In the genomic region with DNA sequence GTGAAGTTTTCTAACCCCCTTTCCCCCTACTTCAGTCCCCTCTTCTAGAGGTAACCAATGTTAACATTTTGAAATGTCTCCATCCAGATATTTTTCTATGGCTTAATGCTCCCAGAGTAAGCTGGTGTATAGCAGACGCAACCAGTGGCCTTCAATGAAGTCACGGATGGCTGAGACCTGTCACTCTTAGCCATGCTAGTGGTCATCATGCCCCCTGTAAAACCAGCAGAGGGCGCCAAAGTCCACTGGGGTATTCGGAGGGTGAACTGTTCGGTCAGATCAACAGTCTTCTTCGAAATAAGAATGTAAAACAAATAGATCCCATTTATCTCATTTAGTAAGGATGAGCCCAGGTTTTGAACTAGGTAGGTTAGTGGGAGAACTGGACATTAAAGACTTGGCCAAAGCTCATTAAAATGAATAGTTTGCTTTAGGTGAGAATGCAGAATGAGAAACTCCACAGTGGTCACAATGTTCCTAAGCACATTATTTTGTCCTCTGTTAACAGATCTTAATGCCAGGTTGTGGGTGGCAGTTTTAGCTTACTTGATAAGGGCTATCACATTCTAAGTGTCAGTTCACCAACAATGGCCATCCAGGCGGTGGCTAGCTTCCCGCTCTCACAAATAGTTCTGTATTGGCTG, we compare ENCODE assay signal across 9 cellular contexts. TPM values are rescaled to one million over a fixed set of nuclear protein-coding genes. Genes with fewer than 3 reads are reported as not detected.
A peak's percentile ranks its signal among the peaks of the same experiment; 100 is the strongest.
DNase-seq lines count a peak whose midpoint lies in the region; ATAC-seq, FAIRE-seq and TF ChIP-seq lines count a peak whose summit lies in the region.
"Had no signal": no experiment of that assay in that cellular context is flagged by ENCODE, and none has a peak within 500 bp of the region (broad histone marks: within the 10 kb centered on the region; RNA-seq: fewer than 3 reads in every experiment).

No MANE protein-coding gene starts in this region.

- no peak for FAIRE-seq in astrocyte (lab: Jason Lieb, UNC)

- H3K9ac ChIP-seq in OCI-LY3 (ENCODE audit: low read length) (no peak overlapping the region), astrocyte (ENCODE audit: low read length) (no peak overlapping the region)

- H3K36me3 ChIP-seq in OCI-LY3 (replicated peaks; ENCODE audit: low read depth, low read length) (no peaks in the 10 kb centered on the region), astrocyte (ENCODE audit: insufficient read depth, low read length) (no peaks in the 10 kb centered on the region), thoracic aorta (no peaks in the 10 kb centered on the region)

- TF ChIP-seq CTCF in OCI-LY3 (IDR thresholded peaks at IDR 0.05; ENCODE audit: low read depth, low read length): peak; percentile 77
- peak; percentile 62 for TF ChIP-seq CTCF in astrocyte (IDR thresholded peaks at IDR 0.05; ENCODE audit: insufficient read depth, low read depth, low read length)
- TF ChIP-seq CTCF in thoracic aorta (IDR thresholded peaks at IDR 0.05): peak; percentile 7

- H3K4me3 ChIP-seq in OCI-LY3 (ENCODE audit: low read length) (peak overlapping the region; percentile 36; the same call in 1 of the 2 replicates), astrocyte (ENCODE audit: insufficient read depth, low read depth, low read length) (no peak overlapping the region), thoracic aorta (no peak overlapping the region)

- H2AFZ ChIP-seq in OCI-LY3 (ENCODE audit: low read depth, low read length): no peak overlapping the region
- no peak overlapping the region for H2AFZ ChIP-seq in astrocyte (ENCODE audit: low read depth, low read length)

- peaks cover 9% of the 10 kb centered on the region; the same call in 1 of the 2 replicates for H3K27me3 ChIP-seq in OCI-LY3 (ENCODE audit: low read depth, low read length)
- H3K27me3 ChIP-seq in astrocyte (ENCODE audit: insufficient read depth, low read length): no peaks in the 10 kb centered on the region
- no peaks in the 10 kb centered on the region for H3K27me3 ChIP-seq in thoracic aorta (replicated peaks; ENCODE audit: insufficient read depth)

- H3K27me3 Mint-ChIP-seq in astrocyte (ENCODE audit: low read depth, unreplicated experiment): peaks cover 1% of the 10 kb centered on the region

- no peak overlapping the region for H3K4me3 Mint-ChIP-seq in astrocyte (ENCODE audit: unreplicated experiment)
- H3K4me3 Mint-ChIP-seq: central memory CD8-positive, alpha-beta T cell had no signal

- no peaks in the 10 kb centered on the region for H3K4me1 Mint-ChIP-seq in astrocyte (ENCODE audit: low read depth, unreplicated experiment)
- H3K4me1 Mint-ChIP-seq: central memory CD8-positive, alpha-beta T cell had no signal

- H3K4me2 ChIP-seq in OCI-LY3 (ENCODE audit: low read length): peak overlapping the region; percentile 17; the same call in 1 of the 2 replicates
- H3K4me2 ChIP-seq in astrocyte (ENCODE audit: low read length): no peak overlapping the region

- DNase-seq in NCI-H1092 treated with DMSO at 0.1 percent for 48 hours (lab: John Stamatoyannopoulos, UW): peak; percentile 10
- no peak for DNase-seq in NCI-H1092 (lab: John Stamatoyannopoulos, UW)
- DNase-seq in astrocyte (ENCODE audit: low read depth): no peak
- peak; percentile 48 to 75 for DNase-seq in left colon
- no peak for DNase-seq in thoracic aorta (ENCODE audit: low spot score)

- H3K4me1 ChIP-seq in OCI-LY3 (ENCODE audit: low read length) (no peaks in the 10 kb centered on the region), astrocyte (ENCODE audit: insufficient read depth, low read length) (no peaks in the 10 kb centered on the region), thoracic aorta (ENCODE audit: control insufficient read depth in 1 of 2, low read depth in 2 of 2) (no peaks in the 10 kb centered on the region)

- H3K79me2 ChIP-seq in OCI-LY3 (ENCODE audit: low read length): no peaks in the 10 kb centered on the region
- H3K79me2 ChIP-seq in astrocyte (ENCODE audit: insufficient read depth, low read length): no peaks in the 10 kb centered on the region

- ATAC-seq in GM21367 (IDR thresholded peaks at IDR 0.05; ENCODE audit: unreplicated experiment) (peak; percentile 95), HG03571 (IDR thresholded peaks at IDR 0.05; ENCODE audit: unreplicated experiment) (peak; percentile 71), left colon (peak; percentile 91), thoracic aorta (ENCODE audit: insufficient number of reproducible peaks, low FRiP score, low read depth) (no peak)

- no peaks in the 10 kb centered on the region for H3K9me3 ChIP-seq in OCI-LY3 (ENCODE audit: insufficient read depth, low read length)
- no peaks in the 10 kb centered on the region for H3K9me3 ChIP-seq in astrocyte (ENCODE audit: insufficient read depth, low read depth, low read length)
- no peaks in the 10 kb centered on the region for H3K9me3 ChIP-seq in thoracic aorta

- H3K27ac ChIP-seq in OCI-LY3 (ENCODE audit: low read length) (no peak overlapping the region), astrocyte (ENCODE audit: low read depth, low read length) (no peak overlapping the region), thoracic aorta (no peak overlapping the region)

- H4K20me1 ChIP-seq in OCI-LY3 (ENCODE audit: insufficient read depth, low read length): no peaks in the 10 kb centered on the region
- H4K20me1 ChIP-seq in astrocyte (ENCODE audit: insufficient read depth, low read length): no peaks in the 10 kb centered on the region

- intact Hi-C loops in left colon (cut with DNase I, micrococcal nuclease): loop anchor here in 1 of 2 donors (10.0 kb wide), 1 partner anchor 211 kb away; no protein-coding TSS in a partner anchor

- no peaks in the 10 kb centered on the region for H3K36me3 Mint-ChIP-seq in astrocyte (ENCODE audit: low read depth, unreplicated experiment)

- H3K9me3 Mint-ChIP-seq in astrocyte (ENCODE audit: unreplicated experiment): no peaks in the 10 kb centered on the region
- H3K9me3 Mint-ChIP-seq: central memory CD8-positive, alpha-beta T cell had no signal

- H3K27ac Mint-ChIP-seq in astrocyte (ENCODE audit: unreplicated experiment): no peak overlapping the region

RNA-seq across cellular contexts. Expression of gene MMP8, which starts 8.6 kb away (rescaled TPM):
- total RNA-seq in astrocyte (not detected in 2 replicates), left colon (not detected), thoracic aorta (not detected)

RNA-seq across cellular contexts. Expression of gene MMP27, which starts 27.8 kb away (rescaled TPM):
- not detected in 2 replicates for total RNA-seq in astrocyte
- under 1 TPM in 1 of 2 donors, not detected in 1; 0.47 TPM for total RNA-seq in left colon
- not detected for total RNA-seq in thoracic aorta

RNA-seq across cellular contexts. Expression of gene MMP10, which starts 47.1 kb away (rescaled TPM):
- total RNA-seq in astrocyte (1.1 and 1.2 TPM in 2 replicates), left colon (under 1 TPM in 1 of 2 donors, not detected in 1; 0.47 TPM), thoracic aorta (not detected)

Comparison
In these comparisons a context has a peak if more than half of its experiments do, and no peak if none do; other contexts are left out.
1. DNase-seq: peak in NCI-H1092 treated with DMSO at 0.1 percent for 48 hours (single experiment) and left colon (2 of 2); none in NCI-H1092 (single experiment), astrocyte (single experiment) and thoracic aorta (single experiment).
2. CTCF ChIP-seq: peak in every context shown above with its lines; median percentile 77 in OCI-LY3; 62 in astrocyte; 7 in thoracic aorta.